19 cellular contexts compared by ENCODE assay signal in genomic region chr22:27835446-27835845, GRCh38. TPM values are rescaled to one million over a fixed set of nuclear protein-coding genes. Genes with fewer than 3 reads are reported as not detected.
DNase-seq lines count a peak whose midpoint lies in the region; ATAC-seq, FAIRE-seq and TF ChIP-seq lines count a peak whose summit lies in the region.
"Had no signal": no experiment of that assay in that cellular context is flagged by ENCODE, and none has a peak within 500 bp of the region (broad histone marks: within the 10 kb centered on the region; RNA-seq: fewer than 3 reads in every experiment).

No MANE protein-coding gene starts in this region.

- ATAC-seq in IMR-90 (ENCODE audit: low read depth) (peak; percentile 71), heart right ventricle (no peak)
- ATAC-seq in activated T-helper 17 cell treated with anti-CD3 and anti-CD28 coated beads, Interleukin-2, amount 50 U/mL, for 72 hours (replicated peaks) = no peak
- ATAC-seq: stimulated activated memory B cell treated with anti-CD40 and anti-IgM and Interleukin-4, amounts not matched to agents 10 μg/mL and 1 μg/mL and 100 μg/mL, for 72 hours had no signal

- TF ChIP-seq CTCF in IMR-90 (conservative IDR thresholded peaks at IDR 0.05; ENCODE audit: low read depth, low read length) (no peak), coronary artery (IDR thresholded peaks at IDR 0.05) (no peak), heart right ventricle (IDR thresholded peaks at IDR 0.05) (no peak)

- H3K56ac ChIP-seq in IMR-90 (ENCODE audit: extremely low read depth, insufficient read depth, low read length) = no peak overlapping the region

- H2AK9ac ChIP-seq in IMR-90 (replicated peaks; ENCODE audit: low read depth, low read length, poor library complexity) = no peak overlapping the region

- in situ Hi-C loops in IMR-90 (cut with MboI; ENCODE audit: low sequenced_read_pairs) = no loop called here

- H3K27me3 ChIP-seq in IMR-90 (ENCODE audit: control insufficient read depth, insufficient read depth, low read length) = no peaks in the 10 kb centered on the region
- H3K27me3 ChIP-seq in heart right ventricle = no peaks in the 10 kb centered on the region

- H2BK120ac ChIP-seq in IMR-90 (ENCODE audit: low read depth, low read length) = peak overlapping the region; percentile 79

- peak overlapping the region in 1 of 2 experiments; percentile 68; a peak in 1 of 4 replicates for H4K8ac ChIP-seq in IMR-90 (ENCODE audit: low read depth in 2 of 2, low read length in 2 of 2)

- peak overlapping the region; percentile 54; the same call in 1 of the 2 replicates for H2AK5ac ChIP-seq in IMR-90 (ENCODE audit: low read depth, low read length)

- peaks cover 7% of the 10 kb centered on the region for H3K9me3 Mint-ChIP-seq in activated T-helper 17 cell treated with anti-CD3 and anti-CD28 coated beads, Interleukin-2, amount 50 U/mL, for 72 hours

- no peak overlapping the region; the same call in 1 of the 2 replicates for H3K14ac ChIP-seq in IMR-90 (replicated peaks; ENCODE audit: low read depth, low read length)

- peaks cover 7% of the 10 kb centered on the region for H3K9me1 ChIP-seq in IMR-90 (ENCODE audit: insufficient read depth, low read length)

- no peaks in the 10 kb centered on the region for H4K20me1 ChIP-seq in IMR-90 (ENCODE audit: insufficient read depth, low read length)

- dilution Hi-C loops in IMR-90 (cut with HindIII; ENCODE audit: low sequenced_read_pairs, unreplicated experiment) = no loop called here

- no peak overlapping the region for H3K27ac Mint-ChIP-seq in activated T-helper 17 cell treated with anti-CD3 and anti-CD28 coated beads, Interleukin-2, amount 50 U/mL, for 72 hours
- H3K27ac Mint-ChIP-seq: activated CD4-positive, alpha-beta T cell treated with anti-CD3 and anti-CD28 coated beads, Interleukin-2, amount 10 ng/mL, durations not matched to agents 24 days and 14 days; stimulated activated memory B cell treated with anti-CD40 and anti-IgM and Interleukin-4, amounts not matched to agents 10 μg/mL and 1 μg/mL and 100 μg/mL, for 72 hours had no signal

- H3K23ac ChIP-seq in IMR-90 (ENCODE audit: low read depth, low read length) = peak overlapping the region; percentile 35

- H3K4me3 ChIP-seq in IMR-90 (ENCODE audit: insufficient read depth, low read depth, low read length) (no peak overlapping the region), coronary artery (no peak overlapping the region), heart right ventricle (no peak overlapping the region)
- H3K4me3 ChIP-seq: thoracic aorta had no signal

- DNase-seq in IMR-90 (peak; percentile 41), coronary artery (ENCODE audit: low spot score) (peak; percentile 35), mesenteric fat pad (ENCODE audit: low spot score) (peak; percentile 22), urothelium cell line (ENCODE audit: low spot score) (no peak), heart right ventricle (no peak), SKM-1 treated with dmso at 0.1 percent for 144 hours (lab: John Stamatoyannopoulos, UW; ENCODE audit: unreplicated experiment) (no peak)
- DNase-seq: activated CD4-positive, alpha-beta T cell treated with anti-CD3 and anti-CD28 coated beads, Interleukin-2, amount 10 ng/mL, durations not matched to agents 24 days and 14 days; activated CD8-positive, alpha-beta memory T cell treated with anti-CD3 and anti-CD28 coated beads, Interleukin-2, amount 50 U/mL, for 4 hours; hypothalamus; NCI-H2081 treated with DMSO at 0.1 percent for 48 hours; RPMI8226; stimulated activated CD4-positive, alpha-beta T cell treated with anti-CD3 and anti-CD28 coated beads, Interleukin-15, amount 100 ng/mL, for 24 hours had no signal

- TF ChIP-seq POLR2A in IMR-90 (IDR thresholded peaks at IDR 0.05; ENCODE audit: low read depth, low read length) = no peak

- no peak overlapping the region for H3K9ac ChIP-seq in IMR-90 (ENCODE audit: low read depth, low read length)

- H3K4me1 ChIP-seq in IMR-90 (ENCODE audit: control insufficient read depth, insufficient read depth, low read length) = peaks cover 5% of the 10 kb centered on the region; the same call in 1 of the 2 replicates
- no peaks in the 10 kb centered on the region for H3K4me1 ChIP-seq in heart right ventricle

- H3K4ac ChIP-seq in IMR-90 (ENCODE audit: low read depth, low read length) = peak overlapping the region; percentile 72

- H3K27ac ChIP-seq in IMR-90 (ENCODE audit: insufficient read depth, low read length) (no peak overlapping the region), coronary artery (no peak overlapping the region), heart right ventricle (no peak overlapping the region)
- H3K27ac ChIP-seq: thoracic aorta had no signal

- FAIRE-seq in urothelium cell line (lab: Jason Lieb, UNC) = peak; percentile 98
- FAIRE-seq: colon, endometrium had no signal

- H3K36me3 ChIP-seq in IMR-90 (ENCODE audit: control insufficient read depth, insufficient read depth, low read length) (no peaks in the 10 kb centered on the region), heart right ventricle (no peaks in the 10 kb centered on the region)
- H3K36me3 ChIP-seq: thoracic aorta had no signal

- H3K18ac ChIP-seq in IMR-90 (ENCODE audit: low read depth, low read length) = no peak overlapping the region

- TF ChIP-seq RAD21 in IMR-90 (IDR thresholded peaks at IDR 0.05; ENCODE audit: low read length) = no peak

- H2BK5ac ChIP-seq in IMR-90 (ENCODE audit: low read depth, low read length, poor library complexity, severe bottlenecking) = no peak overlapping the region

- H2AFZ ChIP-seq in IMR-90 (replicated peaks; ENCODE audit: low read length, poor library complexity) = peak overlapping the region; percentile 56

- CTCF ChIA-PET in IMR-90 (lab: Yijun Ruan, JAX) = no interaction called here

- no peak overlapping the region for H2BK15ac ChIP-seq in IMR-90 (ENCODE audit: low read depth, low read length)

- POLR2A ChIA-PET in IMR-90 (lab: Charles Lee; ENCODE audit: unreplicated experiment) = no interaction called here

- intact Hi-C loops in IMR-90 (cut with micrococcal nuclease) (no loop called here), heart right ventricle (cut with DNase I) (no loop called here)

- no CpG with 5 or more reads among the region's 6 CpGs for WGBS in IMR-90 (ENCODE audit: extremely low coverage in 2 of 2, insufficient read length in 1 of 2), 2 experiments
- WGBS in heart right ventricle, 2 donors = 89 to 94% methylated on average over 6 of the region's 6 CpGs

- H3K9me3 ChIP-seq in IMR-90 (ENCODE audit: control insufficient read depth, insufficient read depth, low read length) (peaks cover 3% of the 10 kb centered on the region; the same call in 1 of the 2 replicates), heart right ventricle (peaks cover 0 to 8% (median 0%) of the 10 kb centered on the region in 11 donors)
- H3K9me3 ChIP-seq: thoracic aorta had no signal

- no peaks in the 10 kb centered on the region for H3K27me3 Mint-ChIP-seq in activated T-helper 17 cell treated with anti-CD3 and anti-CD28 coated beads, Interleukin-2, amount 50 U/mL, for 72 hours
- H3K27me3 Mint-ChIP-seq: activated CD4-positive, alpha-beta T cell treated with anti-CD3 and anti-CD28 coated beads, Interleukin-2, amount 10 ng/mL, durations not matched to agents 24 days and 14 days; stimulated activated memory B cell treated with anti-CD40 and anti-IgM and Interleukin-4, amounts not matched to agents 10 μg/mL and 1 μg/mL and 100 μg/mL, for 72 hours had no signal

- no peak overlapping the region; the same call in 1 of the 2 replicates for H4K5ac ChIP-seq in IMR-90 (ENCODE audit: low read depth, low read length)

- H3K79me1 ChIP-seq in IMR-90 (ENCODE audit: low read depth in 1 of 2, low read length in 2 of 2) = no peaks in the 10 kb centered on the region

- BruUV-seq in IMR-90 (replicated peaks; lab: Mats Ljungman, UMichigan) = no TSS peak

- H3K4me2 ChIP-seq in IMR-90 (ENCODE audit: low read depth, low read length) = peak overlapping the region; percentile 4

- peak overlapping the region; percentile 50; the same call in 1 of the 2 replicates for H4K91ac ChIP-seq in IMR-90 (ENCODE audit: insufficient read depth, low read depth, low read length)

- H3K4me1 Mint-ChIP-seq in activated T-helper 17 cell treated with anti-CD3 and anti-CD28 coated beads, Interleukin-2, amount 50 U/mL, for 72 hours = peaks cover 5% of the 10 kb centered on the region
- H3K4me1 Mint-ChIP-seq: stimulated activated memory B cell treated with anti-CD40 and anti-IgM and Interleukin-4, amounts not matched to agents 10 μg/mL and 1 μg/mL and 100 μg/mL, for 72 hours had no signal

- peak overlapping the region; percentile 40 for H2BK20ac ChIP-seq in IMR-90 (ENCODE audit: low read depth, low read length)

- no peaks in the 10 kb centered on the region for H3K36me3 Mint-ChIP-seq in activated T-helper 17 cell treated with anti-CD3 and anti-CD28 coated beads, Interleukin-2, amount 50 U/mL, for 72 hours (ENCODE audit: low read depth)

- H3K4me3 Mint-ChIP-seq in activated T-helper 17 cell treated with anti-CD3 and anti-CD28 coated beads, Interleukin-2, amount 50 U/mL, for 72 hours = no peak overlapping the region
- H3K4me3 Mint-ChIP-seq: activated CD4-positive, alpha-beta T cell treated with anti-CD3 and anti-CD28 coated beads, Interleukin-2, amount 10 ng/mL, durations not matched to agents 24 days and 14 days; neural crest cell; stimulated activated memory B cell treated with anti-CD40 and anti-IgM and Interleukin-4, amounts not matched to agents 10 μg/mL and 1 μg/mL and 100 μg/mL, for 72 hours had no signal

TF ChIP-seq in IMR-90, 13 proteins besides CTCF, POLR2A, EP300 and RAD21:
- TF ChIP-seq USF2 (IDR thresholded peaks at IDR 0.05; ENCODE audit: low read depth, low read length) = no peak
- no peak for TF ChIP-seq RFX5 (IDR thresholded peaks at IDR 0.05; ENCODE audit: low read depth, low read length)
- 0 out of 2 replicates have a peak, but pooled peaks have one; percentile 26 for TF ChIP-seq BHLHE40 (IDR thresholded peaks at IDR 0.05; ENCODE audit: low read depth, low read length)
TF ChIP-seq in IMR-90: peak in this region for 1.

RNA-seq across cellular contexts. Expression of gene MN1, which starts 33.9 kb away (rescaled TPM):
- 0.28 and 0.36 TPM in 2 replicates for total RNA-seq in IMR-90 (2012; rRNA removed)
- polyA plus RNA-seq in IMR-90 (2012; rRNA removed) = 1.3 and 1.9 TPM in 2 replicates
- 0.51 and 3.8 TPM in 2 replicates for polyA plus RNA-seq in IMR-90 (2012; cell fraction: cytosol; rRNA removed)
- 1.5 and 2.2 TPM in 2 replicates for polyA plus RNA-seq in IMR-90 (2012; cell fraction: nucleus; rRNA removed; ENCODE audit: low replicate concordance)
- 10.2 TPM for total RNA-seq in mesenteric fat pad
- total RNA-seq in activated T-helper 17 cell treated with anti-CD3 and anti-CD28 coated beads, Interleukin-2, amount 50 U/mL, for 72 hours = under 1 TPM; 0.13 TPM
- total RNA-seq in heart right ventricle = 1 to 10 TPM; 3.6 to 8.3 (median 6.1) TPM
- 1 to 10 TPM; 2.3 to 3.4 TPM for polyA plus RNA-seq in heart right ventricle
- total RNA-seq: HT-29 had no signal

Comparison
In these comparisons a context has a peak if more than half of its experiments do, and no peak if none do; other contexts are left out.
1. DNase-seq: peak in IMR-90 (single experiment), coronary artery (single experiment) and mesenteric fat pad (single experiment); none in urothelium cell line (single experiment), heart right ventricle (0 of 2) and SKM-1 treated with dmso at 0.1 percent for 144 hours (single experiment).